ENCODE assay signal across 11 cellular contexts in genomic region chr7:11835260-11835659, GRCh38. TPM values are rescaled to one million over a fixed set of nuclear protein-coding genes. Genes with fewer than 3 reads are reported as not detected.
A peak's percentile ranks its signal among the peaks of the same experiment; 100 is the strongest.
DNase-seq lines count a peak whose midpoint lies in the region; ATAC-seq and TF ChIP-seq lines count a peak whose summit lies in the region.
"Had no signal": no experiment of that assay in that cellular context is flagged by ENCODE, and none has a peak within 500 bp of the region (broad histone marks: within the 10 kb centered on the region; RNA-seq: fewer than 3 reads in every experiment).

No MANE protein-coding gene starts in this region.

- no peaks in the 10 kb centered on the region for H3K79me2 ChIP-seq in SK-N-SH (ENCODE audit: insufficient read depth)

- no peaks in the 10 kb centered on the region for H4K20me1 ChIP-seq in SK-N-SH (ENCODE audit: insufficient read depth)

- ATAC-seq in SK-N-SH treated with all-trans-retinoic acid at 6 μM for 48 hours (no peak), GM18519 (IDR thresholded peaks at IDR 0.05; ENCODE audit: low FRiP score, unreplicated experiment) (no peak), gastrocnemius medialis (no peak)

- POLR2A ChIA-PET in SK-N-SH (lab: Yijun Ruan, JAX), result no interaction called here

- CTCF ChIA-PET in SK-N-SH (lab: Yijun Ruan, JAX), result interaction anchor here (0.9 to 1.9 kb wide), 6 partner anchors 17 to 660 kb away, joined by 4 to 11 read pairs (median 5); no protein-coding TSS in a partner anchor

- intact Hi-C loops in transverse colon (cut with DNase I; ENCODE audit: low total_unique reads), result no loop called here
- intact Hi-C loops in gastrocnemius medialis (cut with DNase I; ENCODE audit: low total_unique reads), result no loop called here

- TF ChIP-seq EP300 in SK-N-SH (IDR thresholded peaks at IDR 0.05; ENCODE audit: borderline replicate concordance in 1 of 2, low read depth in 1 of 2, low read length in 1 of 2) (no peak), transverse colon (IDR thresholded peaks at IDR 0.05; ENCODE audit: low read depth) (no peak)

- no peak for TF ChIP-seq POLR2A in transverse colon (IDR thresholded peaks at IDR 0.05)
- no peak for TF ChIP-seq POLR2A in gastrocnemius medialis (IDR thresholded peaks at IDR 0.05)

- H3K9ac ChIP-seq in SK-N-SH, result no peak overlapping the region

- no peaks in the 10 kb centered on the region for H3K36me3 ChIP-seq in SK-N-SH (replicated peaks in 1 of 2; ENCODE audit: control insufficient read depth in 1 of 2, insufficient read depth in 2 of 2, low read length in 1 of 2)
- H3K36me3 ChIP-seq in transverse colon, result no peaks in the 10 kb centered on the region
- no peaks in the 10 kb centered on the region for H3K36me3 ChIP-seq in gastrocnemius medialis

- no peaks in the 10 kb centered on the region for H3F3A ChIP-seq in SK-N-SH (replicated peaks; ENCODE audit: insufficient read depth)

- H3K4me3 ChIP-seq in SK-N-SH (ENCODE audit: low read depth in 2 of 2, low read length in 1 of 2), result no peak overlapping the region; a peak in 1 of 4 replicates
- H3K4me3 ChIP-seq in fibroblast of mammary gland (ENCODE audit: control insufficient read depth, low read depth, low read length), result no peak overlapping the region
- no peak overlapping the region for H3K4me3 ChIP-seq in transverse colon
- no peak overlapping the region for H3K4me3 ChIP-seq in gastrocnemius medialis

- no peak overlapping the region for H3K4me2 ChIP-seq in SK-N-SH

- DNase-seq in SK-N-SH (peak; percentile 23), RKO (ENCODE audit: low spot score) (peak; percentile 3), fibroblast of mammary gland (ENCODE audit: low read depth) (no peak), transverse colon (no peak), HuH-7 (ENCODE audit: low spot score) (no peak), gastrocnemius medialis (no peak)
- DNase-seq: activated CD4-positive, alpha-beta T cell treated with anti-CD3 and anti-CD28 coated beads, Interleukin-2, amount 50 U/mL, for 48 hours; CD4-positive, CD25-positive, alpha-beta regulatory T cell; NCI-H774 had no signal

- H3K27me3 ChIP-seq in SK-N-SH (ENCODE audit: insufficient read depth) (no peaks in the 10 kb centered on the region), transverse colon (peaks cover 17% of the 10 kb centered on the region), gastrocnemius medialis (no peaks in the 10 kb centered on the region)

- no peaks in the 10 kb centered on the region for H3K9me2 ChIP-seq in SK-N-SH

- TF ChIP-seq CTCF in SK-N-SH (IDR thresholded peaks at IDR 0.05) (peak; percentile 70), fibroblast of mammary gland (conservative IDR thresholded peaks at IDR 0.05; ENCODE audit: control insufficient read depth, insufficient read depth, low read depth, low read length) (peak; percentile 20), transverse colon (IDR thresholded peaks at IDR 0.05) (peak in 3 of 5 experiments; percentile 17 to 32 (median 32)), gastrocnemius medialis (IDR thresholded peaks at IDR 0.05 in 4 of 5, conservative IDR thresholded peaks at IDR 0.05 in 1 of 5) (no peak)

- in situ Hi-C loops in transverse colon (cut with MboI; ENCODE audit: low pct_ligation_motif_present in 1 of 4, low pct_unique_long_range_greater_than_20kb in 1 of 4, low sequenced_read_pairs in 3 of 4) (loop anchor here in 3 of 4 donors (25.0 kb wide), 2 partner anchors 423 to 477 kb away; no protein-coding TSS in a partner anchor), gastrocnemius medialis (cut with MboI; ENCODE audit: low sequenced_read_pairs in 4 of 4) (no loop called here)

- H3K27ac ChIP-seq in SK-N-SH (ENCODE audit: low read depth in 2 of 2, low read length in 1 of 2) (no peak overlapping the region), transverse colon (no peak overlapping the region), gastrocnemius medialis (no peak overlapping the region)

- no peak overlapping the region for H2AFZ ChIP-seq in SK-N-SH (ENCODE audit: low read depth)

- TF ChIP-seq RAD21 in SK-N-SH (IDR thresholded peaks at IDR 0.05; ENCODE audit: low read length), result peak; percentile 89

- peaks cover 0 to 18% of the 10 kb centered on the region in 2 experiments; a peak in 2 of 4 replicates for H3K4me1 ChIP-seq in SK-N-SH (ENCODE audit: control insufficient read depth in 1 of 2, insufficient read depth in 2 of 2, low read depth in 1 of 2, low read length in 1 of 2)
- peaks cover 0 to 15% (median 7%) of the 10 kb centered on the region in 4 donors for H3K4me1 ChIP-seq in transverse colon
- peaks cover 0 to 14% of the 10 kb centered on the region in 2 donors for H3K4me1 ChIP-seq in gastrocnemius medialis

- H3K9me3 ChIP-seq in SK-N-SH (no peaks in the 10 kb centered on the region), transverse colon (no peaks in the 10 kb centered on the region), gastrocnemius medialis (no peaks in the 10 kb centered on the region)

TF ChIP-seq in SK-N-SH, 30 proteins besides CTCF, POLR2A, EP300 and RAD21:
- TF ChIP-seq REST (IDR thresholded peaks at IDR 0.05; ENCODE audit: low read depth, low read length) (no peak), SMC3 (IDR thresholded peaks at IDR 0.05; ENCODE audit: low read depth, low read length) (peak; percentile 43; the same call in 1 of the 2 replicates)

TF ChIP-seq in SK-N-SH treated with all-trans-retinoic acid at 6 μM for 48 hours, 23 proteins besides CTCF, POLR2A, EP300 and RAD21:
- no peak for TF ChIP-seq ARNTL (CRISPR knock-in tag; IDR thresholded peaks at IDR 0.05; ENCODE audit: borderline replicate concordance, low read depth)
- no peak for TF ChIP-seq CSRNP3 (CRISPR knock-in tag; IDR thresholded peaks at IDR 0.05)
- no peak for TF ChIP-seq ISL1 (CRISPR knock-in tag; IDR thresholded peaks at IDR 0.05)
- no peak for TF ChIP-seq GLIS3 (CRISPR knock-in tag; IDR thresholded peaks at IDR 0.05)
- TF ChIP-seq ZNF565 (CRISPR knock-in tag; conservative IDR thresholded peaks at IDR 0.05; ENCODE audit: low read depth), result no peak
- TF ChIP-seq BACH2 (CRISPR knock-in tag; IDR thresholded peaks at IDR 0.05; ENCODE audit: borderline replicate concordance), result no peak
- TF ChIP-seq ZNF8 (CRISPR knock-in tag; IDR thresholded peaks at IDR 0.05), result no peak
- no peak for TF ChIP-seq RARB (CRISPR knock-in tag; IDR thresholded peaks at IDR 0.05)
- no peak for TF ChIP-seq POU6F1 (CRISPR knock-in tag; IDR thresholded peaks at IDR 0.05; ENCODE audit: borderline replicate concordance, low read depth)
- TF ChIP-seq ZFP3 (CRISPR knock-in tag; IDR thresholded peaks at IDR 0.05), result no peak
- no peak for TF ChIP-seq ESRRG (CRISPR knock-in tag; IDR thresholded peaks at IDR 0.05)
- no peak for TF ChIP-seq PATZ1 (CRISPR knock-in tag; IDR thresholded peaks at IDR 0.05; ENCODE audit: borderline replicate concordance)
- TF ChIP-seq ZFP30 (CRISPR knock-in tag; IDR thresholded peaks at IDR 0.05), result no peak

RNA-seq across cellular contexts. Expression of gene THSD7A, which starts 3.3 kb away (rescaled TPM):
- 0.16 and 0.49 TPM in 2 replicates for polyA plus RNA-seq in SK-N-SH (2012; rRNA removed)
- polyA plus RNA-seq in SK-N-SH (2012; cell fraction: cytosol; rRNA removed), result 0.60 and 1.1 TPM in 2 replicates
- 0.53 and 0.55 TPM in 2 replicates for polyA plus RNA-seq in SK-N-SH (2012; cell fraction: nucleus; rRNA removed)
- total RNA-seq in transverse colon (10 to 100 TPM in 1 of 4 donors, 1 to 10 TPM in 3; 1.9 to 18.9 (median 2.0) TPM), gastrocnemius medialis (under 1 TPM; 0.36 to 0.78 (median 0.66) TPM)
- polyA plus RNA-seq: CD4-positive, CD25-positive, alpha-beta regulatory T cell had no signal

Comparison
In these comparisons a context has a peak if more than half of its experiments do, and no peak if none do; other contexts are left out.
1. DNase-seq: peak in SK-N-SH (single experiment) and RKO (single experiment); none in fibroblast of mammary gland (single experiment), transverse colon (single experiment), HuH-7 (single experiment) and gastrocnemius medialis (0 of 2).
2. CTCF ChIP-seq: peak in SK-N-SH (single experiment), fibroblast of mammary gland (single experiment) and transverse colon (3 of 5); none in gastrocnemius medialis (0 of 5).
3. in situ Hi-C loops: an anchor here in transverse colon (25.0 kb wide); none called in gastrocnemius medialis.